1 cellular context compared by ENCODE assay signal in the genomic region with DNA sequence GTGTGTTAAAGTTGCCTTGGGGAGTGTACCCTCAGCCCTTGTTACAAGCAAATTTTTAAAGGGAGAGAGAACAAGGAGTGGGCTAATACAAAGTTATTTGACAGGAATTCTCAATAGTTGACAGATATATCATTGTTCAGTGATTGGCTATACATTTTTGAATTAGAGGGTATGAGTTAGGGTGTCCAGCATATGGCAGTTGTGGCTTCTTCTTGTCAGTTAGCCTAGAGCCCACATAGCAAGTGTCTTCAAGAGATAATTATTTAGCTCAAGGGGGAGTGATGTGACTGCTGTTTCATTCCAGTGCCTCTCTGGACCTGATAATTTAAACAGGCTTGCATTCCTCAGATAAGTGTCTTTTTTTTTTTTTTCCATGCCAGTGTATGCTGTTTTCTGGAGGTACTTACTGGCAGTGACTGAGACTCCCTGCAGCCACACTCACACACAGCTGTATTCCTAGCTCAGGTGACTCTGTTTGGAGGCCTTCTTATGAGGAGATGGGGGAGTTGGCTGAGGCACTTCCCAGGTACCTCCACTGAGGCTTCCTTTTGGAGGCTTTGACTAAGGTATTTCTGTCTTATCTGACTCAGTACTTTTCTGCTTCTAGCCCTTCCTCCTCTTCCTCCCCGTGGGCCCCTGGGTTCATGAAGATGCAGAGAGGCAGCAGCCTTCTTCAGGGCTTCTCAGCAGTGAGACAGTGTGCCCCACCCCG.
TF ChIP-seq lines count a peak whose summit lies in the region.

No MANE protein-coding gene starts in this region.

TF ChIP-seq in K562, 482 proteins besides CTCF, POLR2A, EP300 and RAD21 (continues in another document):
- TF ChIP-seq NRF1 (conservative IDR thresholded peaks at IDR 0.05 in 1 of 2, IDR thresholded peaks at IDR 0.05 in 1 of 2) (peak in 1 of 2 experiments; percentile 14; a peak in 1 of 4 replicates), RUNX1 (IDR thresholded peaks at IDR 0.05; ENCODE audit: low read depth) (peak; percentile 82), KLF6 (CRISPR knock-in tag; IDR thresholded peaks at IDR 0.05; ENCODE audit: borderline replicate concordance) (no peak), NCOR1 (IDR thresholded peaks at IDR 0.05) (peak; percentile 97), GATAD2A (IDR thresholded peaks at IDR 0.05) (peak; percentile 94; the same call in 1 of the 2 replicates), XRCC4 (IDR thresholded peaks at IDR 0.05; ENCODE audit: extremely low read depth, insufficient read depth, insufficient read length) (no peak), CCNT2 (IDR thresholded peaks at IDR 0.05; ENCODE audit: borderline replicate concordance, extremely low read depth, insufficient read length, low read depth, low read length) (peak; percentile 96), KHSRP (IDR thresholded peaks at IDR 0.05) (peak; percentile 86), RBM14 (IDR thresholded peaks at IDR 0.05; ENCODE audit: borderline replicate concordance, insufficient read depth, low read depth, low read length) (no peak), ZNF23 (CRISPR knock-in tag; IDR thresholded peaks at IDR 0.05) (0 out of 2 replicates have a peak, but pooled peaks have one; percentile 14), HDAC2 (IDR thresholded peaks at IDR 0.05) (peak; percentile 96), CBFA2T2 (conservative IDR thresholded peaks at IDR 0.05) (peak; percentile 99), ZKSCAN1 (IDR thresholded peaks at IDR 0.05; ENCODE audit: low read depth, low read length) (0 out of 2 replicates have a peak, but pooled peaks have one; percentile 64), PHF20 (IDR thresholded peaks at IDR 0.05; ENCODE audit: partially characterized antibody) (no peak), CBX3 (IDR thresholded peaks at IDR 0.05; ENCODE audit: borderline replicate concordance in 1 of 2, low read length in 2 of 2) (peak in 1 of 2 experiments; percentile 83; a peak in 2 of 3 replicates), JUND (IDR thresholded peaks at IDR 0.05; ENCODE audit: borderline replicate concordance, low read depth, low read length) (peak; percentile 73), JUND (tag; IDR thresholded peaks at IDR 0.05; ENCODE audit: borderline replicate concordance, low read depth, low read length) (peak; percentile 42; the same call in 1 of the 3 replicates), HMG20A (CRISPR knock-in tag; conservative IDR thresholded peaks at IDR 0.05) (no peak), LCOR (CRISPR knock-in tag; IDR thresholded peaks at IDR 0.05) (peak; percentile 97), PYGO2 (tag; IDR thresholded peaks at IDR 0.05) (peak; percentile 51; the same call in 1 of the 2 replicates), NFE2 (IDR thresholded peaks at IDR 0.05; ENCODE audit: low read depth) (peak; percentile 77), HDAC8 (tag; IDR thresholded peaks at IDR 0.05) (no peak), RCOR1 (IDR thresholded peaks at IDR 0.05; ENCODE audit: borderline replicate concordance in 1 of 2, low read depth in 2 of 2, low read length in 2 of 2) (peak; percentile 77 to 85; a peak in 3 of 4 replicates), YY1 (IDR thresholded peaks at IDR 0.05; ENCODE audit: borderline replicate concordance in 1 of 3, control insufficient read depth in 1 of 3, extremely low read depth in 1 of 3, insufficient read depth in 3 of 3, insufficient read length in 1 of 3, insufficient replicate concordance in 2 of 3, low read depth in 1 of 3, low read length in 2 of 3) (peak in 1 of 3 experiments; percentile 16), NCOA1 (IDR thresholded peaks at IDR 0.05; ENCODE audit: low read depth) (peak; percentile 91), ZKSCAN8 (CRISPR knock-in tag; IDR thresholded peaks at IDR 0.05) (peak; percentile 88), ELF2 (CRISPR knock-in tag; IDR thresholded peaks at IDR 0.05) (no peak), U2AF2 (optimal IDR thresholded peaks at IDR 0.05; ENCODE audit: low read depth, low read length) (no peak), ZNF24 (IDR thresholded peaks at IDR 0.05) (0 out of 2 replicates have a peak, but pooled peaks have one; percentile 50), ZNF41 (CRISPR knock-in tag; conservative IDR thresholded peaks at IDR 0.05) (0 out of 2 replicates have a peak, but pooled peaks have one; percentile 61), TRIM24 (IDR thresholded peaks at IDR 0.05) (peak; percentile 99), GTF2F1 (IDR thresholded peaks at IDR 0.05; ENCODE audit: low read depth, low read length) (no peak), TCF7L2 (IDR thresholded peaks at IDR 0.05; ENCODE audit: low read depth, low read length) (peak; percentile 59; the same call in 1 of the 2 replicates), NFE2L1 (tag; IDR thresholded peaks at IDR 0.05; ENCODE audit: borderline replicate concordance, low read depth) (no peak), HMGN3 (IDR thresholded peaks at IDR 0.05; ENCODE audit: borderline replicate concordance, extremely low read depth, insufficient read length, low read depth, low read length) (peak; percentile 61), ZNF316 (IDR thresholded peaks at IDR 0.05) (peak; percentile 71), MAFG (tag; conservative IDR thresholded peaks at IDR 0.05) (peak; percentile 78), ZNF431 (CRISPR knock-in tag; IDR thresholded peaks at IDR 0.05) (peak; percentile 45; the same call in 1 of the 2 replicates), MEF2A (IDR thresholded peaks at IDR 0.05; ENCODE audit: control insufficient read depth, low read depth, low read length) (peak; percentile 52; the same call in 1 of the 2 replicates), MCM2 (IDR thresholded peaks at IDR 0.05; ENCODE audit: low read depth) (no peak), ATF1 (CRISPR knock-in tag; IDR thresholded peaks at IDR 0.05) (no peak), ATF1 (tag; IDR thresholded peaks at IDR 0.05) (peak; percentile 78), MEF2D (tag; conservative IDR thresholded peaks at IDR 0.05; ENCODE audit: low read depth) (peak; percentile 77), NCOA4 (IDR thresholded peaks at IDR 0.05; ENCODE audit: partially characterized antibody) (peak; percentile 78), ARNT (IDR thresholded peaks at IDR 0.05) (peak; percentile 98; a peak in 3 of 4 replicates), ZBTB8A (IDR thresholded peaks at IDR 0.05; ENCODE audit: partially characterized antibody) (no peak), ZBTB1 (CRISPR knock-in tag; IDR thresholded peaks at IDR 0.05; ENCODE audit: borderline replicate concordance, low read depth) (no peak), CC2D1A (IDR thresholded peaks at IDR 0.05) (peak; percentile 99), FOXA3 (CRISPR knock-in tag; conservative IDR thresholded peaks at IDR 0.05 in 1 of 2, IDR thresholded peaks at IDR 0.05 in 1 of 2) (peak in 1 of 2 experiments; percentile 71; a peak in 1 of 4 replicates), GTF2E2 (tag; IDR thresholded peaks at IDR 0.05) (no peak), POLR2AphosphoS5 (IDR thresholded peaks at IDR 0.05; ENCODE audit: control insufficient read depth, insufficient read depth, low read depth, low read length) (peak; percentile 99)
- TF ChIP-seq, protein P1, sequence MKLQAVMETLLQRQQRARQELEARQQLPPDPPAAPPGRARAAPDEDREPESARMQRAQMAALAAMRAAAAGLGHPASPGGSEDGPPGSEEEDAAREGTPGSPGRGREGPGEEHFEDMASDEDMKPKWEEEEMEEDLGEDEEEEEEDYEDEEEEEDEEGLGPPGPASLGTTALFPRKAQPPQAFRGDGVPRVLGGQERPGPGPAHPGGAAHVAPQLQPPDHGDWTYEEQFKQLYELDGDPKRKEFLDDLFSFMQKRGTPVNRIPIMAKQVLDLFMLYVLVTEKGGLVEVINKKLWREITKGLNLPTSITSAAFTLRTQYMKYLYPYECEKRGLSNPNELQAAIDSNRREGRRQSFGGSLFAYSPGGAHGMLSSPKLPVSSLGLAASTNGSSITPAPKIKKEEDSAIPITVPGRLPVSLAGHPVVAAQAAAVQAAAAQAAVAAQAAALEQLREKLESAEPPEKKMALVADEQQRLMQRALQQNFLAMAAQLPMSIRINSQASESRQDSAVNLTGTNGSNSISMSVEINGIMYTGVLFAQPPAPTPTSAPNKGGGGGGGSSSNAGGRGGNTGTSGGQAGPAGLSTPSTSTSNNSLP (IDR thresholded peaks at IDR 0.05; ENCODE audit: borderline replicate concordance, low read depth, low read length), result peak; percentile 90; the same call in 1 of the 2 replicates
- TF ChIP-seq, protein P2, sequence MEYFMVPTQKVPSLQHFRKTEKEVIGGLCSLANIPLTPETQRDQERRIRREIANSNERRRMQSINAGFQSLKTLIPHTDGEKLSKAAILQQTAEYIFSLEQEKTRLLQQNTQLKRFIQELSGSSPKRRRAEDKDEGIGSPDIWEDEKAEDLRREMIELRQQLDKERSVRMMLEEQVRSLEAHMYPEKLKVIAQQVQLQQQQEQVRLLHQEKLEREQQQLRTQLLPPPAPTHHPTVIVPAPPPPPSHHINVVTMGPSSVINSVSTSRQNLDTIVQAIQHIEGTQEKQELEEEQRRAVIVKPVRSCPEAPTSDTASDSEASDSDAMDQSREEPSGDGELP (CRISPR knock-in tag; IDR thresholded peaks at IDR 0.05; ENCODE audit: borderline replicate concordance), result peak; percentile 85
- TF ChIP-seq, protein P3, sequence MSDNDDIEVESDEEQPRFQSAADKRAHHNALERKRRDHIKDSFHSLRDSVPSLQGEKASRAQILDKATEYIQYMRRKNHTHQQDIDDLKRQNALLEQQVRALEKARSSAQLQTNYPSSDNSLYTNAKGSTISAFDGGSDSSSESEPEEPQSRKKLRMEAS (CRISPR knock-in tag; IDR thresholded peaks at IDR 0.05), result peak; percentile 45; the same call in 1 of the 2 replicates
- TF ChIP-seq, protein P4, sequence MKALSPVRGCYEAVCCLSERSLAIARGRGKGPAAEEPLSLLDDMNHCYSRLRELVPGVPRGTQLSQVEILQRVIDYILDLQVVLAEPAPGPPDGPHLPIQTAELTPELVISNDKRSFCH (CRISPR knock-in tag; IDR thresholded peaks at IDR 0.05), result no peak
- TF ChIP-seq, protein P4 (tag; IDR thresholded peaks at IDR 0.05), result peak; percentile 86
- TF ChIP-seq, protein P5, sequence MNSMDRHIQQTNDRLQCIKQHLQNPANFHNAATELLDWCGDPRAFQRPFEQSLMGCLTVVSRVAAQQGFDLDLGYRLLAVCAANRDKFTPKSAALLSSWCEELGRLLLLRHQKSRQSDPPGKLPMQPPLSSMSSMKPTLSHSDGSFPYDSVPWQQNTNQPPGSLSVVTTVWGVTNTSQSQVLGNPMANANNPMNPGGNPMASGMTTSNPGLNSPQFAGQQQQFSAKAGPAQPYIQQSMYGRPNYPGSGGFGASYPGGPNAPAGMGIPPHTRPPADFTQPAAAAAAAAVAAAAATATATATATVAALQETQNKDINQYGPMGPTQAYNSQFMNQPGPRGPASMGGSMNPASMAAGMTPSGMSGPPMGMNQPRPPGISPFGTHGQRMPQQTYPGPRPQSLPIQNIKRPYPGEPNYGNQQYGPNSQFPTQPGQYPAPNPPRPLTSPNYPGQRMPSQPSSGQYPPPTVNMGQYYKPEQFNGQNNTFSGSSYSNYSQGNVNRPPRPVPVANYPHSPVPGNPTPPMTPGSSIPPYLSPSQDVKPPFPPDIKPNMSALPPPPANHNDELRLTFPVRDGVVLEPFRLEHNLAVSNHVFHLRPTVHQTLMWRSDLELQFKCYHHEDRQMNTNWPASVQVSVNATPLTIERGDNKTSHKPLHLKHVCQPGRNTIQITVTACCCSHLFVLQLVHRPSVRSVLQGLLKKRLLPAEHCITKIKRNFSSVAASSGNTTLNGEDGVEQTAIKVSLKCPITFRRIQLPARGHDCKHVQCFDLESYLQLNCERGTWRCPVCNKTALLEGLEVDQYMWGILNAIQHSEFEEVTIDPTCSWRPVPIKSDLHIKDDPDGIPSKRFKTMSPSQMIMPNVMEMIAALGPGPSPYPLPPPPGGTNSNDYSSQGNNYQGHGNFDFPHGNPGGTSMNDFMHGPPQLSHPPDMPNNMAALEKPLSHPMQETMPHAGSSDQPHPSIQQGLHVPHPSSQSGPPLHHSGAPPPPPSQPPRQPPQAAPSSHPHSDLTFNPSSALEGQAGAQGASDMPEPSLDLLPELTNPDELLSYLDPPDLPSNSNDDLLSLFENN (IDR thresholded peaks at IDR 0.05; ENCODE audit: low read depth in 2 of 2, low read length in 2 of 2), result peak in 1 of 2 experiments; percentile 96; a peak in 2 of 4 replicates
- TF ChIP-seq, protein P6, sequence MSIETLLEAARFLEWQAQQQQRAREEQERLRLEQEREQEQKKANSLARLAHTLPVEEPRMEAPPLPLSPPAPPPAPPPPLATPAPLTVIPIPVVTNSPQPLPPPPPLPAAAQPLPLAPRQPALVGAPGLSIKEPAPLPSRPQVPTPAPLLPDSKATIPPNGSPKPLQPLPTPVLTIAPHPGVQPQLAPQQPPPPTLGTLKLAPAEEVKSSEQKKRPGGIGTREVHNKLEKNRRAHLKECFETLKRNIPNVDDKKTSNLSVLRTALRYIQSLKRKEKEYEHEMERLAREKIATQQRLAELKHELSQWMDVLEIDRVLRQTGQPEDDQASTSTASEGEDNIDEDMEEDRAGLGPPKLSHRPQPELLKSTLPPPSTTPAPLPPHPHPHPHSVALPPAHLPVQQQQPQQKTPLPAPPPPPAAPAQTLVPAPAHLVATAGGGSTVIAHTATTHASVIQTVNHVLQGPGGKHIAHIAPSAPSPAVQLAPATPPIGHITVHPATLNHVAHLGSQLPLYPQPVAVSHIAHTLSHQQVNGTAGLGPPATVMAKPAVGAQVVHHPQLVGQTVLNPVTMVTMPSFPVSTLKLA (conservative IDR thresholded peaks at IDR 0.05), result peak in 1 of 2 experiments; percentile 71
- TF ChIP-seq, protein P7, sequence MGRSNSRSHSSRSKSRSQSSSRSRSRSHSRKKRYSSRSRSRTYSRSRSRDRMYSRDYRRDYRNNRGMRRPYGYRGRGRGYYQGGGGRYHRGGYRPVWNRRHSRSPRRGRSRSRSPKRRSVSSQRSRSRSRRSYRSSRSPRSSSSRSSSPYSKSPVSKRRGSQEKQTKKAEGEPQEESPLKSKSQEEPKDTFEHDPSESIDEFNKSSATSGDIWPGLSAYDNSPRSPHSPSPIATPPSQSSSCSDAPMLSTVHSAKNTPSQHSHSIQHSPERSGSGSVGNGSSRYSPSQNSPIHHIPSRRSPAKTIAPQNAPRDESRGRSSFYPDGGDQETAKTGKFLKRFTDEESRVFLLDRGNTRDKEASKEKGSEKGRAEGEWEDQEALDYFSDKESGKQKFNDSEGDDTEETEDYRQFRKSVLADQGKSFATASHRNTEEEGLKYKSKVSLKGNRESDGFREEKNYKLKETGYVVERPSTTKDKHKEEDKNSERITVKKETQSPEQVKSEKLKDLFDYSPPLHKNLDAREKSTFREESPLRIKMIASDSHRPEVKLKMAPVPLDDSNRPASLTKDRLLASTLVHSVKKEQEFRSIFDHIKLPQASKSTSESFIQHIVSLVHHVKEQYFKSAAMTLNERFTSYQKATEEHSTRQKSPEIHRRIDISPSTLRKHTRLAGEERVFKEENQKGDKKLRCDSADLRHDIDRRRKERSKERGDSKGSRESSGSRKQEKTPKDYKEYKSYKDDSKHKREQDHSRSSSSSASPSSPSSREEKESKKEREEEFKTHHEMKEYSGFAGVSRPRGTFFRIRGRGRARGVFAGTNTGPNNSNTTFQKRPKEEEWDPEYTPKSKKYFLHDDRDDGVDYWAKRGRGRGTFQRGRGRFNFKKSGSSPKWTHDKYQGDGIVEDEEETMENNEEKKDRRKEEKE (IDR thresholded peaks at IDR 0.05; ENCODE audit: borderline replicate concordance in 1 of 2, control insufficient read depth in 1 of 2, low read depth in 2 of 2, low read length in 1 of 2), result peak in 1 of 2 experiments; percentile 91; a peak in 1 of 4 replicates
